In the genomic region with DNA sequence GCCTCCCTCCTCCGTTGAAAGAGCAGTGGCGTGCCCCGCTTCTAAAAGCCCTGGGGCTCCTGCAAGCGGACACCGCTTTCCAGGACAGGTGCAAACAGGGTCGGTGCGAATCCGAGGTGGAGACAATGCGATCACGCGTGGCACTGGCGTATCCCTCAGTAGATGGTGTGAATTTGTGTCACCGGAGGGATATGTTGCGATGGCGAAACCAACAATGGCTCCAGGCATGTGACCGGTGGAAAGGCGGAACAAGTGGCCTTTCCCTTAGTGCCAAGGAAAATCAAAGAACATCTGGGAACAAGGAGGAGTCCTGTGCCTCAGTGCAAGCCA, we compare ENCODE assay signal across 8 cellular contexts.
DNase-seq lines count a peak whose midpoint lies in the region; ATAC-seq, FAIRE-seq and TF ChIP-seq lines count a peak whose summit lies in the region.
"Not testable (repeated sequence)": the region's sequence is repeated elsewhere in the genome, so short reads cannot be mapped to it uniquely, and the experiment has no call there.

No MANE protein-coding gene starts in this region.

- peak overlapping the region in 1 of 2 experiments; percentile 74; a peak in 2 of 6 replicates for H3K27ac ChIP-seq in A549
- H3K27ac ChIP-seq in fibroblast of lung (ENCODE audit: insufficient read depth, low read length); smooth muscle cell (ENCODE audit: low read depth): not testable (repeated sequence)

- DNase-seq in A549 (ENCODE audit: low read depth in 1 of 2, low spot score in 1 of 2); HFF-Myc (ENCODE audit: extremely low read depth, low read depth); activated T-cell treated with anti-CD3 and anti-CD28 coated beads, Interleukin-2, amount 50 U/mL, for 4 hours; bronchial epithelial cell (ENCODE audit: low read depth); fibroblast of lung (ENCODE audit: low read depth in 2 of 2); smooth muscle cell (lab: John Stamatoyannopoulos, UW; ENCODE audit: unreplicated experiment): not testable (repeated sequence)
- peak; percentile 7 for DNase-seq in inferior parietal cortex (ENCODE audit: extremely low spot score)

- not testable (repeated sequence) for TF ChIP-seq EP300 in A549 (IDR thresholded peaks at IDR 0.05)

- not testable (repeated sequence) for H4K20me1 ChIP-seq in fibroblast of lung (ENCODE audit: control insufficient read depth, extremely low read depth, insufficient read depth, low read length); smooth muscle cell (ENCODE audit: low read depth)

- H3K36me3 ChIP-seq in bronchial epithelial cell (ENCODE audit: control insufficient read depth, insufficient read depth, low read length); fibroblast of lung (ENCODE audit: control insufficient read depth, insufficient read depth, low read length); smooth muscle cell (ENCODE audit: low read depth): not testable (repeated sequence)

- not testable (repeated sequence) for H3K27me3 ChIP-seq in bronchial epithelial cell (ENCODE audit: control insufficient read depth, insufficient read depth, low read length); fibroblast of lung (ENCODE audit: control insufficient read depth, insufficient read depth, low read length); smooth muscle cell (ENCODE audit: low read depth)

- H3K9ac ChIP-seq in fibroblast of lung (ENCODE audit: insufficient read depth, low read length); smooth muscle cell (ENCODE audit: low read depth): not testable (repeated sequence)

- H3K4me2 ChIP-seq in A549 = peak overlapping the region; percentile 91
- H3K4me2 ChIP-seq in fibroblast of lung (ENCODE audit: extremely low read depth, insufficient read depth, low read length) = peak overlapping the region; percentile 51
- peak overlapping the region; percentile 86 for H3K4me2 ChIP-seq in smooth muscle cell

- H2AFZ ChIP-seq in fibroblast of lung (ENCODE audit: low read length) = peak overlapping the region; percentile 62
- H2AFZ ChIP-seq in smooth muscle cell (ENCODE audit: low read depth) = peak overlapping the region; percentile 80

- H3K9me3 ChIP-seq in A549; fibroblast of lung (ENCODE audit: control insufficient read depth, insufficient read depth, low read depth, low read length); smooth muscle cell (replicated peaks; ENCODE audit: low read depth): not testable (repeated sequence)

- not testable (repeated sequence) for H3K4me3 ChIP-seq in A549
- H3K4me3 ChIP-seq in HFF-Myc (replicated peaks; ENCODE audit: low read depth, low read length) (peak overlapping the region; percentile 30), bronchial epithelial cell (ENCODE audit: low read depth, low read length) (peak overlapping the region; percentile 40), fibroblast of lung (replicated peaks in 1 of 4; ENCODE audit: control extremely low read depth in 1 of 4, insufficient read depth in 1 of 4, low read depth in 3 of 4, low read length in 4 of 4) (peak overlapping the region in 1 of 4 experiments; percentile 52), smooth muscle cell (peak overlapping the region; percentile 38)

- not testable (repeated sequence) for H3K36me3 Mint-ChIP-seq in activated T-cell treated with anti-CD3 and anti-CD28 coated beads, Interleukin-2, amount 50 U/mL, for 4 hours (ENCODE audit: insufficient read depth); nephron (ENCODE audit: low read depth)

- H3K4me1 Mint-ChIP-seq in activated T-cell treated with anti-CD3 and anti-CD28 coated beads, Interleukin-2, amount 50 U/mL, for 4 hours (ENCODE audit: low read depth) = peaks cover 13% of the 10 kb centered on the region
- H3K4me1 Mint-ChIP-seq in nephron = not testable (repeated sequence)

- not testable (repeated sequence) for FAIRE-seq in A549 (lab: Jason Lieb, UNC); bronchial epithelial cell (lab: Jason Lieb, UNC)

- H3K27me3 Mint-ChIP-seq in activated T-cell treated with anti-CD3 and anti-CD28 coated beads, Interleukin-2, amount 50 U/mL, for 4 hours (ENCODE audit: low read depth) = peaks cover 39% of the 10 kb centered on the region
- H3K27me3 Mint-ChIP-seq in nephron (ENCODE audit: low read depth) = peaks cover 75% of the 10 kb centered on the region

- not testable (repeated sequence) for TF ChIP-seq CTCF in A549 (IDR thresholded peaks at IDR 0.05); HFF-Myc (IDR thresholded peaks at IDR 0.05; ENCODE audit: low read depth, low read length, missing control alignments); bronchial epithelial cell (IDR thresholded peaks at IDR 0.05; ENCODE audit: insufficient read depth, low read length, severe bottlenecking); fibroblast of lung (conservative IDR thresholded peaks at IDR 0.05 in 1 of 2, IDR thresholded peaks at IDR 0.05 in 1 of 2; ENCODE audit: low read depth in 1 of 2, low read length in 2 of 2); nephron (IDR thresholded peaks at IDR 0.05; ENCODE audit: unreplicated experiment in 3 of 3); smooth muscle cell (IDR thresholded peaks at IDR 0.05; ENCODE audit: borderline replicate concordance, insufficient read depth, poor library complexity, severe bottlenecking)

- 91% methylated on average over 17 of the region's 17 CpGs for WGBS in A549 (ENCODE audit: missing lambda C conversion rate)
- WGBS in smooth muscle cell (ENCODE audit: low lambda C conversion rate) = 61% methylated on average over 17 of the region's 17 CpGs

- POLR2A ChIA-PET in A549 (lab: Yijun Ruan, JAX) = not testable (repeated sequence)

- not testable (repeated sequence) for H3K9me3 Mint-ChIP-seq in activated T-cell treated with anti-CD3 and anti-CD28 coated beads, Interleukin-2, amount 50 U/mL, for 4 hours; nephron

- not testable (repeated sequence) for H3K79me2 ChIP-seq in fibroblast of lung (ENCODE audit: control insufficient read depth, insufficient read depth, low read length); smooth muscle cell (ENCODE audit: low read depth)

- peak overlapping the region; percentile 45 for H3K4me3 Mint-ChIP-seq in activated T-cell treated with anti-CD3 and anti-CD28 coated beads, Interleukin-2, amount 50 U/mL, for 4 hours
- peak overlapping the region in 2 of 3 experiments; percentile 43 to 59 for H3K4me3 Mint-ChIP-seq in nephron

- not testable (repeated sequence) for H3K4me1 ChIP-seq in A549; fibroblast of lung (ENCODE audit: control insufficient read depth, extremely low read depth, insufficient read depth, low read length); smooth muscle cell (ENCODE audit: low read depth)

- not testable (repeated sequence) for H3F3A ChIP-seq in smooth muscle cell (ENCODE audit: low read depth)

- ATAC-seq in A549; activated T-cell treated with anti-CD3 and anti-CD28 coated beads, Interleukin-2, amount 50 U/mL, for 4 hours: not testable (repeated sequence)

- not testable (repeated sequence) for TF ChIP-seq RAD21 in A549 (conservative IDR thresholded peaks at IDR 0.05 in 1 of 2, IDR thresholded peaks at IDR 0.05 in 1 of 2)

- not testable (repeated sequence) for H3K27ac Mint-ChIP-seq in nephron

- not testable (repeated sequence) for TF ChIP-seq POLR2A in A549 (IDR thresholded peaks at IDR 0.05; ENCODE audit: low read length)

- CTCF ChIA-PET in A549 (lab: Yijun Ruan, JAX) = not testable (repeated sequence)
